ENCODE assay signal across 8 cellular contexts in the genomic region with DNA sequence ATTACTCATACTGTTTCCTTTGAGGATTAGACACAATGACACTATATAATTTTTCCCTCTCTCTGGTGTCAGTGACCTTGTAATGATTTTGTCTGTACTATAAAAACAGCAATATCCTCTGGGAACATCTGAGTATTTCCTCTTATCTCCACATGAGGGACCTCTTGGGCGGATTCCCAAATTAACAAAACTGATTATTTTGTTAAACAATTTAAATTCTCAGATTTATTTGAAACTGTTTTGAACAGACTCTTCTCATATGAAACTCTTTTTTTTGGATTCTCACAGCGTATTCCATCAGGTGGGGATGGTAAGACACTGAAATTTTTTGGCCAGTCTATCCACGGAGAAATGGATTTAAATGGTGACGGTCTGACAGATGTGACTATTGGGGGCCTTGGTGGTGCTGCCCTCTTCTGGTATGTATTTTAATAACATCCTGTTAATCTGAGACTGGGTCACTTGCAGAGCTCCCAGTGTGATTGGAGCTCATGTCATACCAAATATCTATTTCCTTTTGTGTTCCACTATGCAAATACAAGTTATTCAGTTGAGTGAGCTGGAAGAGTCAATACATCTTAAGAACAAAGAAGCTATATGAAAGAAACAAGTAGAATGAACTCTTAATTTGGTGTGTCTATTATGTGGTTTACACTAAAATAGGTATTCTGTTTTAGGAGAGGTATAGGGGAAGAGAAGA.
DNase-seq lines count a peak whose midpoint lies in the region; ATAC-seq and TF ChIP-seq lines count a peak whose summit lies in the region.

No MANE protein-coding gene starts in this region.

- no peak overlapping the region for H4K8ac ChIP-seq in mesenchymal stem cell (ENCODE audit: low read length)

- H2BK15ac ChIP-seq in mesenchymal stem cell (ENCODE audit: low read depth, poor library complexity, severe bottlenecking): no peak overlapping the region

- no peaks in the 10 kb centered on the region for H3K79me1 ChIP-seq in mesenchymal stem cell (replicated peaks; ENCODE audit: low read length, poor library complexity, severe bottlenecking)

- H2BK12ac ChIP-seq in mesenchymal stem cell (ENCODE audit: low read length in 2 of 2): no peak overlapping the region

- peaks cover 4% of the 10 kb centered on the region for H3K27me3 Mint-ChIP-seq in CD4-positive, alpha-beta T cell
- peaks cover 10% of the 10 kb centered on the region for H3K27me3 Mint-ChIP-seq in activated CD4-positive, alpha-beta T cell treated with anti-CD3 and anti-CD28 coated beads, Interleukin-2, amount 10 ng/mL, durations not matched to agents 24 days and 14 days

- H3K27ac Mint-ChIP-seq in CD4-positive, alpha-beta T cell: no peak overlapping the region
- H3K27ac Mint-ChIP-seq in activated CD4-positive, alpha-beta T cell treated with anti-CD3 and anti-CD28 coated beads, Interleukin-2, amount 10 ng/mL, durations not matched to agents 24 days and 14 days: no peak overlapping the region

- H3K4me3 Mint-ChIP-seq in CD4-positive, alpha-beta T cell: peak overlapping the region; percentile 17
- H3K4me3 Mint-ChIP-seq in activated CD4-positive, alpha-beta T cell treated with anti-CD3 and anti-CD28 coated beads, Interleukin-2, amount 10 ng/mL, durations not matched to agents 24 days and 14 days: peak overlapping the region; percentile 57

- H2BK5ac ChIP-seq in mesenchymal stem cell (ENCODE audit: low read depth, low read length, poor library complexity, severe bottlenecking): no peak overlapping the region

- H3K4me3 ChIP-seq in effector memory CD4-positive, alpha-beta T cell (ENCODE audit: insufficient read depth, low read depth, low read length, poor library complexity, severe bottlenecking): peak overlapping the region; percentile 26
- peak overlapping the region in 1 of 2 experiments; percentile 71 for H3K4me3 ChIP-seq in mesenchymal stem cell (ENCODE audit: insufficient read depth in 1 of 2, low read depth in 1 of 2, low read length in 2 of 2)

- intact Hi-C loops in CD4-positive, alpha-beta T cell (cut with DNase I, micrococcal nuclease): loop anchor here (1.0 to 10.0 kb wide), 5 partner anchors 128 to 1953 kb away; a partner anchor contains a TSS
- intact Hi-C loops in activated CD4-positive, alpha-beta T cell treated with anti-CD3 and anti-CD28 coated beads, Interleukin-2, amount 10 ng/mL, durations not matched to agents 24 days and 14 days (cut with micrococcal nuclease): loop anchor here (1.0 to 10.0 kb wide), 5 partner anchors 113 to 1951 kb away; a partner anchor contains a TSS

- peaks cover 4% of the 10 kb centered on the region for H3K4me1 ChIP-seq in effector memory CD4-positive, alpha-beta T cell (ENCODE audit: control insufficient read depth, insufficient read depth, low read length, poor library complexity, severe bottlenecking)
- no peaks in the 10 kb centered on the region for H3K4me1 ChIP-seq in mesenchymal stem cell (ENCODE audit: control insufficient read depth, insufficient read depth, low read depth, low read length)

- no peaks in the 10 kb centered on the region for H3K27me3 ChIP-seq in CD4-positive, alpha-beta T cell (ENCODE audit: control insufficient read depth, insufficient read depth, low read length)
- H3K27me3 ChIP-seq in effector memory CD4-positive, alpha-beta T cell (replicated peaks; ENCODE audit: control insufficient read depth, insufficient read depth, low read length, poor library complexity, severe bottlenecking): no peaks in the 10 kb centered on the region
- no peaks in the 10 kb centered on the region for H3K27me3 ChIP-seq in mesenchymal stem cell (ENCODE audit: control insufficient read depth in 1 of 2, insufficient read depth in 1 of 2, low read length in 2 of 2)

- H3K4ac ChIP-seq in mesenchymal stem cell (ENCODE audit: low read depth in 1 of 2, low read length in 2 of 2): no peak overlapping the region

- peak; percentile 87 for TF ChIP-seq CTCF in CD4-positive, alpha-beta T cell (IDR thresholded peaks at IDR 0.05)

- peak; percentile 6 to 42 (median 24) for DNase-seq in CD4-positive, alpha-beta T cell
- DNase-seq in NCI-H510A (lab: John Stamatoyannopoulos, UW) (peak; percentile 3), mesenchymal stem cell (peak; percentile 83)
- DNase-seq in activated CD4-positive, alpha-beta T cell treated with anti-CD3 and anti-CD28 coated beads, Interleukin-2, amount 10 ng/mL, durations not matched to agents 24 days and 14 days: peak; percentile 87
- peak; percentile 3 to 28 (median 7) for DNase-seq in effector memory CD4-positive, alpha-beta T cell
- DNase-seq in stimulated activated CD8-positive, alpha-beta memory T cell treated with anti-CD3 and anti-CD28 coated beads, Interleukin-7, amount 100 ng/mL, for 24 hours (ENCODE audit: low read depth): peak; percentile 12

- H3K9me3 ChIP-seq in CD4-positive, alpha-beta T cell (ENCODE audit: control insufficient read depth, low read length): no peaks in the 10 kb centered on the region
- no peaks in the 10 kb centered on the region for H3K9me3 ChIP-seq in effector memory CD4-positive, alpha-beta T cell (ENCODE audit: control insufficient read depth, low read length)
- no peaks in the 10 kb centered on the region for H3K9me3 ChIP-seq in mesenchymal stem cell (ENCODE audit: control insufficient read depth, low read length)

- H3K36me3 ChIP-seq in effector memory CD4-positive, alpha-beta T cell (ENCODE audit: control insufficient read depth, insufficient read depth, low read length): no peaks in the 10 kb centered on the region
- H3K36me3 ChIP-seq in mesenchymal stem cell (ENCODE audit: control insufficient read depth in 1 of 2, insufficient read depth in 2 of 2, low read depth in 1 of 2, low read length in 2 of 2): no peaks in the 10 kb centered on the region

- no peak overlapping the region for H4K91ac ChIP-seq in mesenchymal stem cell (ENCODE audit: low read length)

- H2AK5ac ChIP-seq in mesenchymal stem cell (ENCODE audit: low read length, severe bottlenecking): no peak overlapping the region

- peak; percentile 92 for ATAC-seq in CD4-positive, alpha-beta T cell (ENCODE audit: poor library complexity)
- ATAC-seq in GM19328 (IDR thresholded peaks at IDR 0.05; ENCODE audit: unreplicated experiment) (peak; percentile 97), HG03378 (IDR thresholded peaks at IDR 0.05; ENCODE audit: unreplicated experiment) (peak; percentile 99)

- H3K18ac ChIP-seq in mesenchymal stem cell (ENCODE audit: low read depth in 1 of 2, low read length in 2 of 2): no peak overlapping the region

- H3K23ac ChIP-seq in mesenchymal stem cell (ENCODE audit: low read length in 2 of 2): no peak overlapping the region

- H3K9me3 Mint-ChIP-seq in CD4-positive, alpha-beta T cell: no peaks in the 10 kb centered on the region
- no peaks in the 10 kb centered on the region for H3K9me3 Mint-ChIP-seq in activated CD4-positive, alpha-beta T cell treated with anti-CD3 and anti-CD28 coated beads, Interleukin-2, amount 10 ng/mL, durations not matched to agents 24 days and 14 days

- H3K4me2 ChIP-seq in mesenchymal stem cell (ENCODE audit: low read length, poor library complexity, severe bottlenecking): peak overlapping the region; percentile 58

- H3K36me3 Mint-ChIP-seq in CD4-positive, alpha-beta T cell (ENCODE audit: low read depth): no peaks in the 10 kb centered on the region
- H3K36me3 Mint-ChIP-seq in activated CD4-positive, alpha-beta T cell treated with anti-CD3 and anti-CD28 coated beads, Interleukin-2, amount 10 ng/mL, durations not matched to agents 24 days and 14 days (ENCODE audit: low read depth): no peaks in the 10 kb centered on the region

- H2BK120ac ChIP-seq in mesenchymal stem cell (ENCODE audit: low read depth, low read length): no peak overlapping the region

- peaks cover 5% of the 10 kb centered on the region for H3K4me1 Mint-ChIP-seq in CD4-positive, alpha-beta T cell (ENCODE audit: low read depth)
- H3K4me1 Mint-ChIP-seq in activated CD4-positive, alpha-beta T cell treated with anti-CD3 and anti-CD28 coated beads, Interleukin-2, amount 10 ng/mL, durations not matched to agents 24 days and 14 days: peaks cover 8% of the 10 kb centered on the region

- H3K27ac ChIP-seq in CD4-positive, alpha-beta T cell (ENCODE audit: low read depth, low read length): no peak overlapping the region
- no peak overlapping the region for H3K27ac ChIP-seq in effector memory CD4-positive, alpha-beta T cell (ENCODE audit: insufficient read depth, low read length, poor library complexity, severe bottlenecking)
- no peak overlapping the region for H3K27ac ChIP-seq in mesenchymal stem cell (ENCODE audit: low read length, poor library complexity, severe bottlenecking)

- H3K14ac ChIP-seq in mesenchymal stem cell (ENCODE audit: low read length in 2 of 2): no peak overlapping the region

- H3K9ac ChIP-seq in mesenchymal stem cell (ENCODE audit: low read length): peak overlapping the region; percentile 71

- CTCF ChIA-PET in CD4-positive, alpha-beta T cell (lab: Charles Lee): interaction anchor here (0.6 to 1.3 kb wide), 12 partner anchors 9 to 224 kb away, joined by 3 to 5 read pairs (median 3); a partner anchor contains a TSS

- POLR2A ChIA-PET in CD4-positive, alpha-beta T cell (lab: Charles Lee): interaction anchor here (0.6 to 1.0 kb wide), 3 partner anchors 13 to 223 kb away, joined by 3 to 4 read pairs (median 4); no protein-coding TSS in a partner anchor

- H2AFZ ChIP-seq in mesenchymal stem cell (ENCODE audit: low read depth, low read length): no peak overlapping the region

- WGBS in mesenchymal stem cell: 2% methylated on average over 3 of the region's 4 CpGs

Comparison
In these comparisons a context has a peak if more than half of its experiments do, and no peak if none do; other contexts are left out.
1. DNase-seq: peak in every context shown above with its lines; median percentile 87 in activated CD4-positive, alpha-beta T cell treated with anti-CD3 and anti-CD28 coated beads, Interleukin-2, amount 10 ng/mL, durations not matched to agents 24 days and 14 days; 83 in mesenchymal stem cell; 24 in CD4-positive, alpha-beta T cell; 12 in stimulated activated CD8-positive, alpha-beta memory T cell treated with anti-CD3 and anti-CD28 coated beads, Interleukin-7, amount 100 ng/mL, for 24 hours; 7 in effector memory CD4-positive, alpha-beta T cell; 3 in NCI-H510A.